8 cellular contexts compared by ENCODE assay signal in genomic region chr2:207529330-207530159, GRCh38. TPM values are rescaled to one million over a fixed set of nuclear protein-coding genes. Genes with fewer than 3 reads are reported as not detected.
DNase-seq lines count a peak whose midpoint lies in the region; ATAC-seq, FAIRE-seq and TF ChIP-seq lines count a peak whose summit lies in the region.

CREB1 (plus strand) TSS chr2:207529962; CDS start chr2:207555636, 25,674 bp downstream.

- H3K27me3 Mint-ChIP-seq in T-helper 17 cell: no peaks in the 10 kb centered on the region

- peak; percentile 92 for DNase-seq in NCI-H1694 treated with DMSO at 0.1 percent for 48 hours (lab: John Stamatoyannopoulos, UW)
- peak; percentile 98 to 100 (median 100) for DNase-seq in T-helper 17 cell
- peak; percentile 90 to 99 (median 97) for DNase-seq in amygdala (lab: John Stamatoyannopoulos, UW)
- peak; percentile 99 for DNase-seq in left ventricle myocardium superior
- DNase-seq in psoas muscle: peak; percentile 99
- peak; percentile 98 for DNase-seq in urothelium cell line (ENCODE audit: low spot score)

- WGBS in psoas muscle, 3 donors: 0% methylated on average over 86 to 92 of the region's 92 CpGs

- FAIRE-seq in urothelium cell line (lab: Jason Lieb, UNC): peak; percentile 82

- no peaks in the 10 kb centered on the region for H3K9me3 ChIP-seq in T-helper 17 cell (ENCODE audit: control insufficient read depth, low read length, poor library complexity, severe bottlenecking)
- no peaks in the 10 kb centered on the region for H3K9me3 ChIP-seq in psoas muscle

- no peak within 1 kb of the TSS for H3K27ac Mint-ChIP-seq in T-helper 17 cell

- H3K4me3 ChIP-seq in psoas muscle: peak within 1 kb of the TSS; percentile 89

- H3K36me3 Mint-ChIP-seq in T-helper 17 cell (ENCODE audit: low read depth): peaks cover 3% of the 10 kb centered on the region

- peak within 1 kb of the TSS; percentile 95 for H3K4me3 Mint-ChIP-seq in T-helper 17 cell

- H3K27ac ChIP-seq in psoas muscle: peak within 1 kb of the TSS; percentile 92

- no peaks in the 10 kb centered on the region for H3K27me3 ChIP-seq in psoas muscle (ENCODE audit: insufficient read depth in 3 of 3, low read length in 2 of 3)

- peak; percentile 75 for TF ChIP-seq POLR2A in GM15510 (IDR thresholded peaks at IDR 0.05; ENCODE audit: borderline replicate concordance, extremely low read depth, insufficient read length)

- no peak for TF ChIP-seq CTCF in psoas muscle (IDR thresholded peaks at IDR 0.05)

- H3K4me1 ChIP-seq in psoas muscle: peaks cover 29% of the 10 kb centered on the region

- ATAC-seq in HG02885 (IDR thresholded peaks at IDR 0.05; ENCODE audit: poor library complexity, unreplicated experiment) (peak; percentile 81), T-helper 17 cell (peak; percentile 82), left ventricle myocardium superior (peak; percentile 96), psoas muscle (peak; percentile 96 to 98 (median 97))

- no peaks in the 10 kb centered on the region for H3K36me3 ChIP-seq in psoas muscle (ENCODE audit: insufficient read depth in 1 of 2, low read depth in 1 of 2)

- peaks cover 56% of the 10 kb centered on the region for H3K4me1 Mint-ChIP-seq in T-helper 17 cell

- intact Hi-C loops in left ventricle myocardium superior (cut with micrococcal nuclease): no loop called here
- intact Hi-C loops in psoas muscle (cut with DNase I): loop anchor here (1.0 to 5.0 kb wide), 4 partner anchors 38 to 183 kb away; partner anchors contain the start of gene CCNYL1 (in 1 of the 2)

RNA-seq across cellular contexts. Expression of gene CREB1, which starts in this region (rescaled TPM):
- total RNA-seq in T-helper 17 cell (10 to 100 TPM; 73.7 to 89.3 TPM), left ventricle myocardium superior (51.0 TPM), psoas muscle (10 to 100 TPM; 18.4 to 27.9 (median 22.9) TPM)
- polyA plus RNA-seq in psoas muscle: 10 to 100 TPM in 1 of 3 donors, 1 to 10 TPM in 2; 3.5 to 10.2 (median 5.1) TPM

Comparison
In these comparisons a context has a peak if more than half of its experiments do, and no peak if none do; other contexts are left out.
1. Peak in every context shown above with its lines: DNase-seq, ATAC-seq, H3K4me3 ChIP-seq and H3K27ac ChIP-seq.